ENCODE assay signal across 23 cellular contexts in the genomic region with DNA sequence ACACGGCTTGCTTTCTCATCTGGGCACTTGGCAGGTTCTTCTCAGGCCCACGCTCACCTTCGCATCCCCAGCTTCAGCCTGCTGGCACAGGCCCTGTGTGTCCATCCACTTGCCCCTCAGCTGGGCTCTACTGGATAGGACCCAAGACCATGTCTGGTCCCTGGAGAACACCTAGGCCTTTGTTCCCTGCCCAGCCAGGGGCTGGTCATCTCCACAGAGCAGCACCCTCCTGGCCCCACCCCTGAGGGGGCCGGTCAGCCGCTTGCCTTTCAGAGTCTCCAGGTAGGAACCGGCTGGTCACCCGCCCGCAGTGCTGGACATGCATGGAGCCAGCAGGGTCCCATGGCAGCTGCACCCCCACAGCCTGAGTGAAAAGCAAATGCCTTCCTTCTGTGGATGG.
"Had no signal": no experiment of that assay in that cellular context is flagged by ENCODE, and none has a peak within 500 bp of the region (broad histone marks: within the 10 kb centered on the region; RNA-seq: fewer than 3 reads in every experiment).

No MANE protein-coding gene starts in this region.

- H3K9me3 ChIP-seq: SJSA1 had no signal

- H3K4me3 Mint-ChIP-seq: IgD-negative memory B cell had no signal

- H3K4me3 ChIP-seq: K562, SJSA1, SK-N-MC had no signal

- H3K27ac Mint-ChIP-seq: IgD-negative memory B cell had no signal

- H3K36me3 Mint-ChIP-seq: IgD-negative memory B cell had no signal

- H3K9me3 Mint-ChIP-seq: IgD-negative memory B cell had no signal

- H3K27ac ChIP-seq: HL-60, KMS-11, SJSA1, SK-N-MC had no signal

- H3K27me3 ChIP-seq: SJSA1 had no signal

- H3K4me2 ChIP-seq: KMS-11 had no signal

- H3K36me3 ChIP-seq: SJSA1 had no signal

- H3K9ac ChIP-seq: KMS-11 had no signal

- DNase-seq: Kasumi-1, MM.1S, NCI-H1092 treated with DMSO at 0.1 percent for 48 hours, NCI-H1436, NCI-H187, NCI-H2029, NCI-H2081 treated with DMSO at 0.1 percent for 48 hours, NCI-H2171, NCI-H226, NCI-H446, NCI-H510A, NCI-H524 treated with DMSO at 0.1 percent for 48 hours, NCI-H69, NCI-H774, Right ventricle myocardium superior, RPMI8226, SIG-M5 had no signal
